In genomic region chrX:41923925-41924693, GRCh38 we compare ENCODE assay signal across 8 cellular contexts. TPM values are rescaled to one million over a fixed set of nuclear protein-coding genes. Genes with fewer than 3 reads are reported as not detected.
DNase-seq lines count a peak whose midpoint lies in the region; ATAC-seq and TF ChIP-seq lines count a peak whose summit lies in the region.

No MANE protein-coding gene starts in this region.

- intact Hi-C loops in OCI-LY7 (cut with micrococcal nuclease; ENCODE audit: unreplicated experiment) (loop anchor here (5.0 kb wide), 2 partner anchors 127 to 1018 kb away; no protein-coding TSS in a partner anchor), psoas muscle (cut with DNase I) (no loop called here)

- no TSS peak for BruUV-seq in OCI-LY7 (replicated peaks; lab: Mats Ljungman, UMichigan)

- H3K27ac ChIP-seq in OCI-LY7 (ENCODE audit: low read depth, low read length, poor library complexity, severe bottlenecking) (peak overlapping the region; percentile 57), hepatocyte (peak overlapping the region; percentile 95), psoas muscle (peak overlapping the region; percentile 78)

- H3K27me3 ChIP-seq in BJ (ENCODE audit: control insufficient read depth, insufficient read depth, low read length), result no peaks in the 10 kb centered on the region; the same call in 1 of the 2 replicates
- no peaks in the 10 kb centered on the region for H3K27me3 ChIP-seq in hepatocyte
- H3K27me3 ChIP-seq in psoas muscle (ENCODE audit: insufficient read depth in 3 of 3, low read length in 2 of 3), result peaks cover 0 to 13% (median 0%) of the 10 kb centered on the region in 3 donors

- POLR2A ChIA-PET in BJ (lab: Charles Lee), result no interaction called here
- POLR2A ChIA-PET in OCI-LY7 (lab: Charles Lee), result no interaction called here

- H3K4me1 ChIP-seq in OCI-LY7 (ENCODE audit: insufficient read depth, low read length, poor library complexity, severe bottlenecking), result peaks cover 19% of the 10 kb centered on the region
- no peaks in the 10 kb centered on the region for H3K4me1 ChIP-seq in hepatocyte (ENCODE audit: insufficient read depth)
- H3K4me1 ChIP-seq in psoas muscle, result no peaks in the 10 kb centered on the region

- H3K9me2 ChIP-seq in OCI-LY7 (ENCODE audit: insufficient read depth, low read length) (no peaks in the 10 kb centered on the region), hepatocyte (replicated peaks; ENCODE audit: insufficient read depth) (no peaks in the 10 kb centered on the region)

- ATAC-seq in psoas muscle (peak in 1 of 4 donors; percentile 3), HG03159 (IDR thresholded peaks at IDR 0.05; ENCODE audit: unreplicated experiment) (no peak)

- DNase-seq in BJ (ENCODE audit: low read depth), result no peak
- no peak for DNase-seq in HFF-Myc (ENCODE audit: extremely low read depth, low read depth)
- peak; percentile 61 for DNase-seq in OCI-LY7 (ENCODE audit: low spot score)
- peak in 34 of 58 donors; percentile 0 to 39 (median 8) for DNase-seq in anterior cingulate cortex (lab: John Stamatoyannopoulos, UW)
- peak; percentile 59 for DNase-seq in hepatocyte (ENCODE audit: low spot score)
- DNase-seq in psoas muscle, result no peak
- DNase-seq in 8988T, result no peak

- no peak for TF ChIP-seq CTCF in BJ (IDR thresholded peaks at IDR 0.05; ENCODE audit: insufficient read depth, low read depth, low read length)
- TF ChIP-seq CTCF in HFF-Myc (IDR thresholded peaks at IDR 0.05; ENCODE audit: low read depth, low read length, missing control alignments), result no peak
- no peak for TF ChIP-seq CTCF in OCI-LY7 (conservative IDR thresholded peaks at IDR 0.05; ENCODE audit: low read length)
- peak; percentile 17 for TF ChIP-seq CTCF in hepatocyte (IDR thresholded peaks at IDR 0.05; ENCODE audit: poor library complexity)
- no peak for TF ChIP-seq CTCF in psoas muscle (IDR thresholded peaks at IDR 0.05)

- 45% methylated on average over 21 of the region's 21 CpGs for WGBS in hepatocyte (ENCODE audit: low lambda C conversion rate, missing lambda C conversion rate)
- 1 to 26% (median 3%) methylated on average over 16 to 21 of the region's 21 CpGs for WGBS in psoas muscle, 3 donors

- H4K20me1 ChIP-seq in OCI-LY7 (ENCODE audit: insufficient read depth, low read length), result no peaks in the 10 kb centered on the region
- H4K20me1 ChIP-seq in hepatocyte (ENCODE audit: insufficient read depth, poor library complexity, severe bottlenecking), result peaks cover 9% of the 10 kb centered on the region

- H3K4me2 ChIP-seq in OCI-LY7 (ENCODE audit: low read length) (peak overlapping the region; percentile 84), hepatocyte (peak overlapping the region; percentile 77)

- H2AFZ ChIP-seq in OCI-LY7 (ENCODE audit: low read length) (peak overlapping the region; percentile 90), hepatocyte (peak overlapping the region; percentile 59)

- peak overlapping the region; percentile 71 for H3K4me3 ChIP-seq in BJ (ENCODE audit: low read depth, low read length)
- peak overlapping the region; percentile 68 for H3K4me3 ChIP-seq in HFF-Myc (replicated peaks; ENCODE audit: low read depth, low read length)
- peak overlapping the region; percentile 84 for H3K4me3 ChIP-seq in OCI-LY7 (ENCODE audit: low read depth, low read length, poor library complexity, severe bottlenecking)
- H3K4me3 ChIP-seq in hepatocyte, result peak overlapping the region; percentile 46
- peak overlapping the region; percentile 73 for H3K4me3 ChIP-seq in psoas muscle

- H3K9me3 ChIP-seq in OCI-LY7 (ENCODE audit: low read length) (no peaks in the 10 kb centered on the region), hepatocyte (ENCODE audit: low read depth) (no peaks in the 10 kb centered on the region), psoas muscle (no peaks in the 10 kb centered on the region)

- H3K79me2 ChIP-seq in OCI-LY7 (ENCODE audit: insufficient read depth, low read depth, low read length) (peaks cover 36% of the 10 kb centered on the region), hepatocyte (peaks cover 36% of the 10 kb centered on the region)

- CTCF ChIA-PET in BJ (lab: Yijun Ruan, JAX) (no interaction called here), OCI-LY7 (lab: Charles Lee; ENCODE audit: unreplicated experiment) (no interaction called here)

- H3K36me3 ChIP-seq in BJ (ENCODE audit: control insufficient read depth, insufficient read depth, low read length) (no peaks in the 10 kb centered on the region), OCI-LY7 (ENCODE audit: insufficient read depth, low read length) (no peaks in the 10 kb centered on the region), hepatocyte (replicated peaks; ENCODE audit: insufficient read depth, low read depth) (no peaks in the 10 kb centered on the region), psoas muscle (ENCODE audit: insufficient read depth in 1 of 2, low read depth in 1 of 2) (no peaks in the 10 kb centered on the region)

RNA-seq across cellular contexts. Expression of gene CASK, which starts 0.8 kb away (rescaled TPM):
- polyA plus RNA-seq in BJ (2011; rRNA removed), result 12.3 and 22.0 TPM in 2 replicates
- 16.5 and 18.1 TPM in 2 replicates for polyA minus RNA-seq in BJ (2011; rRNA and poly(A)+ RNA removed)
- 18.6 and 27.9 TPM in 2 replicates for total RNA-seq in OCI-LY7 (2014; rRNA removed; shearing (Covaris generic))
- 29.4 and 30.2 TPM in 2 replicates for total RNA-seq in OCI-LY7 (2022)
- 95.7 and 143 TPM in 2 replicates for total RNA-seq in hepatocyte
- 80.6 and 82.9 TPM in 2 replicates for polyA plus RNA-seq in hepatocyte
- total RNA-seq in psoas muscle, result 10 to 100 TPM in 3 of 4 donors, 1 to 10 TPM in 1; 9.7 to 19.4 (median 12.9) TPM
- polyA plus RNA-seq in psoas muscle, result 1 to 10 TPM; 2.8 to 9.6 (median 3.2) TPM

Comparison
In these comparisons a context has a peak if more than half of its experiments do, and no peak if none do; other contexts are left out.
1. DNase-seq: peak in OCI-LY7 (single experiment), anterior cingulate cortex (34 of 58) and hepatocyte (single experiment); none in BJ (single experiment), HFF-Myc (single experiment), psoas muscle (0 of 2) and 8988T (single experiment).
2. Peak in every context shown above with its lines, with median percentiles within 50 percentile points of each other: H3K4me3 ChIP-seq and H3K27ac ChIP-seq.